23 cellular contexts compared by ENCODE assay signal in genomic region chr3:18501679-18502343, GRCh38.
A peak's percentile ranks its signal among the peaks of the same experiment; 100 is the strongest.
DNase-seq lines count a peak whose midpoint lies in the region; ATAC-seq and TF ChIP-seq lines count a peak whose summit lies in the region.
"Had no signal": no experiment of that assay in that cellular context is flagged by ENCODE, and none has a peak within 500 bp of the region (broad histone marks: within the 10 kb centered on the region; RNA-seq: fewer than 3 reads in every experiment).

No MANE protein-coding gene starts in this region.

- TF ChIP-seq CTCF in NB4 (IDR thresholded peaks at IDR 0.05; ENCODE audit: low read depth, low read length) (no peak), right atrium auricular region (IDR thresholded peaks at IDR 0.05) (no peak), prostate gland (IDR thresholded peaks at IDR 0.05) (no peak)

- H3K27ac ChIP-seq in right atrium auricular region = no peak overlapping the region
- no peak overlapping the region for H3K27ac ChIP-seq in prostate gland
- H3K27ac ChIP-seq: A549, uterus had no signal

- H3K27me3 ChIP-seq in right atrium auricular region = no peaks in the 10 kb centered on the region
- H3K27me3 ChIP-seq in prostate gland (replicated peaks; ENCODE audit: insufficient read depth) = no peaks in the 10 kb centered on the region
- H3K27me3 ChIP-seq: uterus had no signal

- peak; percentile 23 for DNase-seq in activated CD4-positive, alpha-beta memory T cell treated with anti-CD3 and anti-CD28 coated beads for 36 hours
- no peak for DNase-seq in activated CD4-positive, alpha-beta memory T cell treated with anti-CD3 and anti-CD28 coated beads, Interleukin-2, amount 10 ng/mL, durations not matched to agents 7 days and 5 days
- peak; percentile 8 for DNase-seq in NB4 (ENCODE audit: low read depth)
- DNase-seq in activated naive CD8-positive, alpha-beta T cell treated with anti-CD3 and anti-CD28 coated beads, Interleukin-2, amount 50 U/mL, for 24 hours = no peak
- DNase-seq in naive B cell = no peak
- no peak for DNase-seq in COLO829 (ENCODE audit: low spot score)
- DNase-seq in right atrium auricular region (ENCODE audit: low spot score) = no peak
- no peak for DNase-seq in prostate gland (ENCODE audit: low spot score)
- DNase-seq: activated CD8-positive, alpha-beta memory T cell treated with anti-CD3 and anti-CD28 coated beads, Interleukin-2, amount 50 U/mL, for 4 hours; activated naive CD8-positive, alpha-beta T cell treated with anti-CD3 and anti-CD28 coated beads, Interleukin-2, amount 10 ng/mL, durations not matched to agents 7 days and 5 days; C1 segment of cervical spinal cord; HCEC 1CT; immature natural killer cell; KG1; NCI-H1417; NCI-H2171 treated with DMSO at 0.1 percent for 48 hours; NCI-H774; retina; uterus had no signal

- CTCF ChIA-PET in activated CD4-positive, alpha-beta memory T cell treated with anti-CD3 and anti-CD28 coated beads for 36 hours (lab: Charles Lee) = interaction anchor here (0.6 kb wide), 1 partner anchor 58 kb away, joined by 3 read pairs; no protein-coding TSS in a partner anchor
- CTCF ChIA-PET in activated CD4-positive, alpha-beta memory T cell treated with anti-CD3 and anti-CD28 coated beads, Interleukin-2, amount 10 ng/mL, durations not matched to agents 7 days and 5 days (lab: Charles Lee) = no interaction called here

- 87% methylated on average over 1 of the region's 1 CpG for WGBS in prostate gland

- H3K36me3 Mint-ChIP-seq in activated CD4-positive, alpha-beta memory T cell treated with anti-CD3 and anti-CD28 coated beads for 36 hours = no peaks in the 10 kb centered on the region
- peaks cover 30% of the 10 kb centered on the region for H3K36me3 Mint-ChIP-seq in activated CD4-positive, alpha-beta memory T cell treated with anti-CD3 and anti-CD28 coated beads, Interleukin-2, amount 10 ng/mL, durations not matched to agents 7 days and 5 days (ENCODE audit: low read depth)
- H3K36me3 Mint-ChIP-seq in activated naive CD8-positive, alpha-beta T cell treated with anti-CD3 and anti-CD28 coated beads, Interleukin-2, amount 50 U/mL, for 24 hours (ENCODE audit: low read depth) = peaks cover 3% of the 10 kb centered on the region
- H3K36me3 Mint-ChIP-seq in naive B cell = peaks cover 4 to 11% of the 10 kb centered on the region in 2 donors
- H3K36me3 Mint-ChIP-seq: memory B cell, WTC11 had no signal

- H3K4me3 Mint-ChIP-seq in activated CD4-positive, alpha-beta memory T cell treated with anti-CD3 and anti-CD28 coated beads for 36 hours = no peak overlapping the region
- no peak overlapping the region for H3K4me3 Mint-ChIP-seq in activated CD4-positive, alpha-beta memory T cell treated with anti-CD3 and anti-CD28 coated beads, Interleukin-2, amount 10 ng/mL, durations not matched to agents 7 days and 5 days
- no peak overlapping the region for H3K4me3 Mint-ChIP-seq in activated naive CD8-positive, alpha-beta T cell treated with anti-CD3 and anti-CD28 coated beads, Interleukin-2, amount 50 U/mL, for 24 hours
- no peak overlapping the region for H3K4me3 Mint-ChIP-seq in naive B cell
- H3K4me3 Mint-ChIP-seq: activated naive CD8-positive, alpha-beta T cell treated with anti-CD3 and anti-CD28 coated beads, Interleukin-2, amount 10 ng/mL, durations not matched to agents 7 days and 5 days; immature natural killer cell; memory B cell; neural crest cell; WTC11 had no signal

- H3K4me1 ChIP-seq in right atrium auricular region (no peaks in the 10 kb centered on the region), prostate gland (replicated peaks) (no peaks in the 10 kb centered on the region)
- H3K4me1 ChIP-seq: A549, uterus had no signal

- H3K9me3 ChIP-seq in right atrium auricular region (no peaks in the 10 kb centered on the region), prostate gland (no peaks in the 10 kb centered on the region)
- H3K9me3 ChIP-seq: A549, uterus had no signal

- no peaks in the 10 kb centered on the region for H3K36me3 ChIP-seq in right atrium auricular region
- H3K36me3 ChIP-seq in prostate gland = no peaks in the 10 kb centered on the region
- H3K36me3 ChIP-seq: uterus had no signal

- no peaks in the 10 kb centered on the region for H3K9me3 Mint-ChIP-seq in activated CD4-positive, alpha-beta memory T cell treated with anti-CD3 and anti-CD28 coated beads for 36 hours
- H3K9me3 Mint-ChIP-seq in activated CD4-positive, alpha-beta memory T cell treated with anti-CD3 and anti-CD28 coated beads, Interleukin-2, amount 10 ng/mL, durations not matched to agents 7 days and 5 days = peaks cover 10% of the 10 kb centered on the region
- no peaks in the 10 kb centered on the region for H3K9me3 Mint-ChIP-seq in activated naive CD8-positive, alpha-beta T cell treated with anti-CD3 and anti-CD28 coated beads, Interleukin-2, amount 50 U/mL, for 24 hours
- H3K9me3 Mint-ChIP-seq in naive B cell = peaks cover 0 to 4% (median 0%) of the 10 kb centered on the region in 7 donors
- H3K9me3 Mint-ChIP-seq: immature natural killer cell, neural crest cell had no signal

- TF ChIP-seq POLR2A in NB4 (IDR thresholded peaks at IDR 0.05; ENCODE audit: extremely low read depth, insufficient read length) = no peak
- TF ChIP-seq POLR2A in prostate gland (IDR thresholded peaks at IDR 0.05) = no peak

- intact Hi-C loops in activated CD4-positive, alpha-beta memory T cell treated with anti-CD3 and anti-CD28 coated beads for 36 hours (cut with micrococcal nuclease) = no loop called here
- intact Hi-C loops in prostate gland (cut with DNase I) = no loop called here

- H3K27ac Mint-ChIP-seq in activated CD4-positive, alpha-beta memory T cell treated with anti-CD3 and anti-CD28 coated beads for 36 hours = peak overlapping the region; percentile 21
- H3K27ac Mint-ChIP-seq in activated CD4-positive, alpha-beta memory T cell treated with anti-CD3 and anti-CD28 coated beads, Interleukin-2, amount 10 ng/mL, durations not matched to agents 7 days and 5 days = no peak overlapping the region
- H3K27ac Mint-ChIP-seq in activated naive CD8-positive, alpha-beta T cell treated with anti-CD3 and anti-CD28 coated beads, Interleukin-2, amount 50 U/mL, for 24 hours = no peak overlapping the region
- peak overlapping the region in 5 of 6 donors; percentile 10 to 91 (median 66) for H3K27ac Mint-ChIP-seq in naive B cell
- H3K27ac Mint-ChIP-seq: activated naive CD8-positive, alpha-beta T cell treated with anti-CD3 and anti-CD28 coated beads, Interleukin-2, amount 10 ng/mL, durations not matched to agents 7 days and 5 days; immature natural killer cell; memory B cell; WTC11 had no signal

- H3K4me3 ChIP-seq in NB4 (ENCODE audit: low read depth, low read length) (no peak overlapping the region), right atrium auricular region (no peak overlapping the region), prostate gland (no peak overlapping the region)
- H3K4me3 ChIP-seq: A549, uterus had no signal

- no peaks in the 10 kb centered on the region for H3K27me3 Mint-ChIP-seq in activated CD4-positive, alpha-beta memory T cell treated with anti-CD3 and anti-CD28 coated beads for 36 hours
- H3K27me3 Mint-ChIP-seq in activated CD4-positive, alpha-beta memory T cell treated with anti-CD3 and anti-CD28 coated beads, Interleukin-2, amount 10 ng/mL, durations not matched to agents 7 days and 5 days = no peaks in the 10 kb centered on the region
- H3K27me3 Mint-ChIP-seq in activated naive CD8-positive, alpha-beta T cell treated with anti-CD3 and anti-CD28 coated beads, Interleukin-2, amount 50 U/mL, for 24 hours = no peaks in the 10 kb centered on the region
- no peaks in the 10 kb centered on the region for H3K27me3 Mint-ChIP-seq in naive B cell
- H3K27me3 Mint-ChIP-seq: activated naive CD8-positive, alpha-beta T cell treated with anti-CD3 and anti-CD28 coated beads, Interleukin-2, amount 10 ng/mL, durations not matched to agents 7 days and 5 days had no signal

- peak; percentile 57 for ATAC-seq in activated naive CD8-positive, alpha-beta T cell treated with anti-CD3 and anti-CD28 coated beads, Interleukin-2, amount 50 U/mL, for 24 hours
- no peak for ATAC-seq in naive B cell (ENCODE audit: low read depth in 2 of 2)
- ATAC-seq: A549, WTC11 had no signal

- POLR2A ChIA-PET in activated CD4-positive, alpha-beta memory T cell treated with anti-CD3 and anti-CD28 coated beads for 36 hours (lab: Charles Lee) = no interaction called here
- POLR2A ChIA-PET in activated CD4-positive, alpha-beta memory T cell treated with anti-CD3 and anti-CD28 coated beads, Interleukin-2, amount 10 ng/mL, durations not matched to agents 7 days and 5 days (lab: Charles Lee) = no interaction called here

- peaks cover 37% of the 10 kb centered on the region for H3K4me1 Mint-ChIP-seq in activated CD4-positive, alpha-beta memory T cell treated with anti-CD3 and anti-CD28 coated beads for 36 hours (ENCODE audit: low read depth)
- H3K4me1 Mint-ChIP-seq in activated CD4-positive, alpha-beta memory T cell treated with anti-CD3 and anti-CD28 coated beads, Interleukin-2, amount 10 ng/mL, durations not matched to agents 7 days and 5 days = peaks cover 32% of the 10 kb centered on the region
- H3K4me1 Mint-ChIP-seq in activated naive CD8-positive, alpha-beta T cell treated with anti-CD3 and anti-CD28 coated beads, Interleukin-2, amount 50 U/mL, for 24 hours = peaks cover 38% of the 10 kb centered on the region
- H3K4me1 Mint-ChIP-seq in naive B cell = peaks cover 39 to 53% (median 44%) of the 10 kb centered on the region in 3 donors
- H3K4me1 Mint-ChIP-seq: neural crest cell had no signal

Comparison
In these comparisons a context has a peak if more than half of its experiments do, and no peak if none do; other contexts are left out.
1. DNase-seq: peak in activated CD4-positive, alpha-beta memory T cell treated with anti-CD3 and anti-CD28 coated beads for 36 hours (single experiment) and NB4 (single experiment); none in activated CD4-positive, alpha-beta memory T cell treated with anti-CD3 and anti-CD28 coated beads, Interleukin-2, amount 10 ng/mL, durations not matched to agents 7 days and 5 days (single experiment), activated naive CD8-positive, alpha-beta T cell treated with anti-CD3 and anti-CD28 coated beads, Interleukin-2, amount 50 U/mL, for 24 hours (single experiment), naive B cell (single experiment), COLO829 (single experiment), right atrium auricular region (single experiment) and prostate gland (single experiment).
2. H3K27ac Mint-ChIP-seq: peak in activated CD4-positive, alpha-beta memory T cell treated with anti-CD3 and anti-CD28 coated beads for 36 hours (single experiment) and naive B cell (5 of 6); none in activated CD4-positive, alpha-beta memory T cell treated with anti-CD3 and anti-CD28 coated beads, Interleukin-2, amount 10 ng/mL, durations not matched to agents 7 days and 5 days (single experiment) and activated naive CD8-positive, alpha-beta T cell treated with anti-CD3 and anti-CD28 coated beads, Interleukin-2, amount 50 U/mL, for 24 hours (single experiment).